ENCODE assay signal across 2 cellular contexts in genomic region chr2:102235042-102235473, GRCh38.
TF ChIP-seq lines count a peak whose summit lies in the region.

No MANE protein-coding gene starts in this region.

TF ChIP-seq in IMR-90, 13 proteins besides CTCF, POLR2A, EP300 and RAD21:
- no peak for TF ChIP-seq RCOR1 (IDR thresholded peaks at IDR 0.05; ENCODE audit: insufficient replicate concordance, low read length)
- TF ChIP-seq MAZ (IDR thresholded peaks at IDR 0.05; ENCODE audit: borderline replicate concordance, low read depth, low read length) = no peak
- TF ChIP-seq CEBPB (IDR thresholded peaks at IDR 0.05; ENCODE audit: low read depth, low read length) = no peak
- no peak for TF ChIP-seq RFX5 (IDR thresholded peaks at IDR 0.05; ENCODE audit: low read depth, low read length)
- no peak for TF ChIP-seq BHLHE40 (IDR thresholded peaks at IDR 0.05; ENCODE audit: low read depth, low read length)
- TF ChIP-seq FOS (IDR thresholded peaks at IDR 0.05; ENCODE audit: low read depth, low read length) = no peak
- no peak for TF ChIP-seq MXI1 (IDR thresholded peaks at IDR 0.05; ENCODE audit: borderline replicate concordance, low read depth, low read length)
- no peak for TF ChIP-seq ELK1 (IDR thresholded peaks at IDR 0.05; ENCODE audit: borderline replicate concordance, low read depth, low read length)
- TF ChIP-seq NFE2L2 (IDR thresholded peaks at IDR 0.05; ENCODE audit: low read depth, low read length) = no peak
- no peak for TF ChIP-seq SMC3 (IDR thresholded peaks at IDR 0.05; ENCODE audit: low read depth, low read length)
- TF ChIP-seq USF2 (IDR thresholded peaks at IDR 0.05; ENCODE audit: low read depth, low read length) = no peak
- TF ChIP-seq MAFK (IDR thresholded peaks at IDR 0.05; ENCODE audit: low read depth, low read length) = no peak
- TF ChIP-seq CHD1 (IDR thresholded peaks at IDR 0.05; ENCODE audit: low read depth, low read length) = no peak

TF ChIP-seq in liver, 16 proteins besides CTCF, POLR2A, EP300 and RAD21:
- TF ChIP-seq EGR1 (IDR thresholded peaks at IDR 0.05; ENCODE audit: low read depth in 2 of 2) = no peak
- no peak for TF ChIP-seq MAX (IDR thresholded peaks at IDR 0.05)
- TF ChIP-seq FOXA2 (IDR thresholded peaks at IDR 0.05) = no peak
- TF ChIP-seq SP1 (IDR thresholded peaks at IDR 0.05) = no peak
- no peak for TF ChIP-seq FOXA1 (IDR thresholded peaks at IDR 0.05)
- TF ChIP-seq TAF1 (conservative IDR thresholded peaks at IDR 0.05) = no peak
- no peak for TF ChIP-seq GABPA (IDR thresholded peaks at IDR 0.05 in 1 of 2, conservative IDR thresholded peaks at IDR 0.05 in 1 of 2)
- TF ChIP-seq YY1 (IDR thresholded peaks at IDR 0.05) = no peak
- no peak for TF ChIP-seq REST (IDR thresholded peaks at IDR 0.05)
- no peak for TF ChIP-seq JUND (IDR thresholded peaks at IDR 0.05)
- TF ChIP-seq HNF4G (IDR thresholded peaks at IDR 0.05) = no peak
- no peak for TF ChIP-seq RXRA (IDR thresholded peaks at IDR 0.05)
- TF ChIP-seq HNF4A (conservative IDR thresholded peaks at IDR 0.05) = no peak
- no peak for TF ChIP-seq NR2F2 (IDR thresholded peaks at IDR 0.05)
- no peak for TF ChIP-seq ATF3 (IDR thresholded peaks at IDR 0.05)
- no peak for TF ChIP-seq ZBTB33 (IDR thresholded peaks at IDR 0.05)
